10 cellular contexts compared by ENCODE assay signal in the genomic region with DNA sequence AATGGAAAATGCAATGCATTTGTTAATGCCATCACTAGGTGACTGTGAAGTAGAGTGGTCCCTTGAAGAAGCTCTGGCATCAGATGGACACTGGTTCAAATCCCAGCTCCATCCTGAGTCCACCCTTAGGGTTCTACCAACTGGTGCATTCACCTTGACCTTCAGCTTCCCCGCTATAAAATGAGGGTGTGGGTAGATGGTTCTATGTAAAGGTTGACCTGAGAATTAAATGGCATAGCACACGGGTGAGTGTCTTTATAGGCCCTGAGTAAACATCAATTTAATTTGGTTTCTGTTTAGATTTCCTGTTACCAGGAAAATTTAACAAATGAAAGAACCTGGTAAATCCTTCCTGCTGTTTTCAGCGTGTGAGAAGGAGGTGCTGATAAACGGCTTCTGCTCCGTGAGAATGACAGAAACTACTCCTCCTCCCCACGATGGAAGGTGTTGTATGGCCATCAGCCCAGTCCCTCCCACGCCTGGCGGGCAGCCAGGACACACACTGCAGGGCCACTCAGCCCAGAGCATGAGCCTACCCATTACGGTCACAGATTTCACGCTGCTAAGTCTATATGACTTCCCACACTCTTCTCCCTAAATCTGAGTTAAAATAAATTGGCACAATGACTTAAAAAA.
DNase-seq lines count a peak whose midpoint lies in the region; ATAC-seq and TF ChIP-seq lines count a peak whose summit lies in the region.
"Had no signal": no experiment of that assay in that cellular context is flagged by ENCODE, and none has a peak within 500 bp of the region (broad histone marks: within the 10 kb centered on the region; RNA-seq: fewer than 3 reads in every experiment).

No MANE protein-coding gene starts in this region.

- H3K27me3 ChIP-seq in colonic mucosa: no peaks in the 10 kb centered on the region

- H3K36me3 ChIP-seq in colonic mucosa: peaks cover 9% of the 10 kb centered on the region

- H3K27me3 Mint-ChIP-seq in effector memory CD8-positive, alpha-beta T cell: peaks cover 4 to 8% of the 10 kb centered on the region in 2 donors

- peak overlapping the region in 1 of 2 donors; percentile 15 for H3K9ac ChIP-seq in colonic mucosa (ENCODE audit: low read depth in 2 of 2, low read length in 2 of 2)

- H3K9me3 Mint-ChIP-seq in effector memory CD8-positive, alpha-beta T cell: peaks cover 3 to 6% of the 10 kb centered on the region in 2 donors

- intact Hi-C loops in colonic mucosa (cut with DNase I): no loop called here

- peaks cover 0 to 2% of the 10 kb centered on the region in 2 donors for H3K4me1 Mint-ChIP-seq in effector memory CD8-positive, alpha-beta T cell (ENCODE audit: low read depth in 2 of 2)

- no peak overlapping the region for H3K4me3 ChIP-seq in colonic mucosa

- DNase-seq in DMS153 treated with DMSO at 0.1 percent for 48 hours (lab: John Stamatoyannopoulos, UW; ENCODE audit: unreplicated experiment): peak; percentile 93
- peak; percentile 66 for DNase-seq in NCI-H2196 treated with DMSO at 0.1 percent for 48 hours (lab: John Stamatoyannopoulos, UW; ENCODE audit: unreplicated experiment)
- DNase-seq in colonic mucosa: peak; percentile 96
- DNase-seq in midbrain (lab: John Stamatoyannopoulos, UW): peak; percentile 16
- DNase-seq in effector memory CD8-positive, alpha-beta T cell: no peak
- DNase-seq: DND-41 had no signal

- H3K27ac Mint-ChIP-seq in effector memory CD8-positive, alpha-beta T cell: no peak overlapping the region
- H3K27ac Mint-ChIP-seq: activated naive CD8-positive, alpha-beta T cell had no signal

- no peak for ATAC-seq in GM21825 (IDR thresholded peaks at IDR 0.05; ENCODE audit: unreplicated experiment)
- no peak for ATAC-seq in effector memory CD8-positive, alpha-beta T cell (replicated peaks)
- ATAC-seq in GM21423 (IDR thresholded peaks at IDR 0.05; ENCODE audit: unreplicated experiment): no peak
- ATAC-seq in GM21360 (IDR thresholded peaks at IDR 0.05; ENCODE audit: unreplicated experiment): no peak

- peaks cover 8% of the 10 kb centered on the region for H3K4me1 ChIP-seq in colonic mucosa

- peak overlapping the region; percentile 73 for H3K27ac ChIP-seq in colonic mucosa

- H3K4me3 Mint-ChIP-seq in effector memory CD8-positive, alpha-beta T cell: no peak overlapping the region
- H3K4me3 Mint-ChIP-seq: activated naive CD8-positive, alpha-beta T cell had no signal

- no peaks in the 10 kb centered on the region for H3K9me3 ChIP-seq in colonic mucosa

- no peaks in the 10 kb centered on the region for H3K36me3 Mint-ChIP-seq in effector memory CD8-positive, alpha-beta T cell (ENCODE audit: insufficient read depth)
- H3K36me3 Mint-ChIP-seq: activated naive CD8-positive, alpha-beta T cell had no signal

- TF ChIP-seq CTCF in colonic mucosa (IDR thresholded peaks at IDR 0.05): no peak

Comparison
In these comparisons a context has a peak if more than half of its experiments do, and no peak if none do; other contexts are left out.
1. DNase-seq: peak in DMS153 treated with DMSO at 0.1 percent for 48 hours (single experiment), NCI-H2196 treated with DMSO at 0.1 percent for 48 hours (single experiment), colonic mucosa (single experiment) and midbrain (single experiment); none in effector memory CD8-positive, alpha-beta T cell (0 of 3).